ENCODE assay signal across 12 cellular contexts in the genomic region with DNA sequence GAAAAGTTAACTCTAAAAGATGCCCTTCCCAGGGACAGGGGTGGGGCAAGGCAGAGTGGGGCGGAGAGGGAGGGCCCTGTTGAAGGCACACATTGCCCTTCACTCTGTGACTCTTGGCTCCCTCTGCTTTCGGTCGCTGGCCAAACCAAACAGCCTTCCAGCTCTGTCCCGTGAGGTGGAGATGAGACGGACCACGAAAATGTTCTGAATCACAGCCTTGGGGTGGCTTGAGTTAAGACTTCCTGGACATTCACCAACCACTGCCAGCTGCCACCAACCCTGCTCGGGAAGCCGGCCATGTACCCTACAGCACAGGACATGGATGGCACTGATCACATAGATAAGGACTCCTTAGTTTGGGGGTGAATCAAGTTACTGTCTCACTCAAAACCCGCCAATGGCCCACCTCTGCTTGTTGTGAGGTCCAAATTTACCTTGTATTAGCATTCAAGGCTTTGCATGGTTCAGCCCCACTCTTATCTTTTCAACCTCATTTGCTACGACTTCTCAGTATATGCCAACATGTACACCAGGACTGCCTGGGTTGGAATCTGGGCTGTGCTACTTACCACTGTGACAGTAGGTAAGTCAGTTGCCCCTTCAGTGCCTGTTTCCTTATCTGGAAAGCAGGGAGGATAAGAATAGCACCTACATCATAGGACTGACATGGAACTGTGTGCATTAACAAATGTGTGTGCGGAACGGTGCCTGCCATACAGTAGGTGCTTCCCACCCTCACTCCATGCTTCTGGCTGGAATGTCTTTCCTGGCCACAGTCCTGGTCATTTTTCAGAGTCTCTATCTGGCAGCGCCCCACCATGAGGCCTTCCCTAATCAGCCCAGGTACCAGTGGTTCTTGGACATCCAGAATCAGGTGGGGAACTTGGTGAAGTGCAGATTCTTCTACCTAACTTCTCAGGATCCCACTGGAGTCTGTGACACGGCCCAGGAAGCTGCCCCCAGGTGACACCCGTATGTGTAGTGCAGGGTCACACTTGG. TPM values are rescaled to one million over a fixed set of nuclear protein-coding genes. Genes with fewer than 3 reads are reported as not detected.
A peak's percentile ranks its signal among the peaks of the same experiment; 100 is the strongest.
DNase-seq lines count a peak whose midpoint lies in the region; ATAC-seq and TF ChIP-seq lines count a peak whose summit lies in the region.
"Had no signal": no experiment of that assay in that cellular context is flagged by ENCODE, and none has a peak within 500 bp of the region (broad histone marks: within the 10 kb centered on the region; RNA-seq: fewer than 3 reads in every experiment).

No MANE protein-coding gene starts in this region.

- H3K4me3 Mint-ChIP-seq in activated CD8-positive, alpha-beta memory T cell treated with anti-CD3 and anti-CD28 coated beads, Interleukin-2, amount 10 ng/mL, durations not matched to agents 7 days and 5 days: no peak overlapping the region
- H3K4me3 Mint-ChIP-seq in immature natural killer cell (peak overlapping the region in 2 of 5 donors; percentile 52 to 62), neural progenitor cell (no peak overlapping the region)
- H3K4me3 Mint-ChIP-seq in T-helper 2 cell treated with Interferon-gamma antibody and Interleukin-4, amounts not matched to agents 5 μg/mL and 100 μg/mL, for 36 hours: no peak overlapping the region
- H3K4me3 Mint-ChIP-seq: naive B cell had no signal

- peaks cover 29% of the 10 kb centered on the region for H3K36me3 Mint-ChIP-seq in activated CD8-positive, alpha-beta memory T cell treated with anti-CD3 and anti-CD28 coated beads, Interleukin-2, amount 10 ng/mL, durations not matched to agents 7 days and 5 days
- H3K36me3 Mint-ChIP-seq in immature natural killer cell (peaks cover 0 to 28% (median 5%) of the 10 kb centered on the region in 3 donors), neural progenitor cell (peaks cover 32% of the 10 kb centered on the region)
- H3K36me3 Mint-ChIP-seq in T-helper 2 cell treated with Interferon-gamma antibody and Interleukin-4, amounts not matched to agents 5 μg/mL and 100 μg/mL, for 36 hours (ENCODE audit: low read depth): peaks cover 39% of the 10 kb centered on the region
- H3K36me3 Mint-ChIP-seq: naive B cell had no signal

- H3F3A ChIP-seq in neural progenitor cell (ENCODE audit: low read depth): no peaks in the 10 kb centered on the region

- CTCF ChIA-PET in activated CD8-positive, alpha-beta memory T cell treated with anti-CD3 and anti-CD28 coated beads, Interleukin-2, amount 10 ng/mL, durations not matched to agents 7 days and 5 days (lab: Charles Lee): interaction anchor here (0.8 to 14.7 kb wide), 4 partner anchors 19 to 40 kb away, joined by 3 to 270 read pairs (median 7); partner anchors contain the start of gene CFAP58

- no peak overlapping the region for H3K4me3 ChIP-seq in tibial artery
- H3K4me3 ChIP-seq in neural progenitor cell: no peak overlapping the region
- H3K4me3 ChIP-seq: A549, PC-9 had no signal

- H3K9me3 ChIP-seq in tibial artery (no peaks in the 10 kb centered on the region), neural progenitor cell (ENCODE audit: low read depth) (no peaks in the 10 kb centered on the region)
- H3K9me3 ChIP-seq: A549 had no signal

- H4K20me1 ChIP-seq in neural progenitor cell (ENCODE audit: low read depth): no peaks in the 10 kb centered on the region

- no peak overlapping the region for H2AFZ ChIP-seq in neural progenitor cell (replicated peaks)
- H2AFZ ChIP-seq: PC-9 had no signal

- H3K9ac ChIP-seq in neural progenitor cell: no peak overlapping the region

- H3K27me3 Mint-ChIP-seq in activated CD8-positive, alpha-beta memory T cell treated with anti-CD3 and anti-CD28 coated beads, Interleukin-2, amount 10 ng/mL, durations not matched to agents 7 days and 5 days: no peaks in the 10 kb centered on the region
- peaks cover 15 to 79% (median 69%) of the 10 kb centered on the region in 3 donors for H3K27me3 Mint-ChIP-seq in immature natural killer cell (ENCODE audit: low read depth in 3 of 3)
- H3K27me3 Mint-ChIP-seq in neural progenitor cell (ENCODE audit: insufficient read depth, low read depth): peaks cover 2% of the 10 kb centered on the region
- no peaks in the 10 kb centered on the region for H3K27me3 Mint-ChIP-seq in T-helper 2 cell treated with Interferon-gamma antibody and Interleukin-4, amounts not matched to agents 5 μg/mL and 100 μg/mL, for 36 hours (ENCODE audit: low read depth)
- H3K27me3 Mint-ChIP-seq: naive B cell had no signal

- peaks cover 31% of the 10 kb centered on the region for H3K4me1 Mint-ChIP-seq in activated CD8-positive, alpha-beta memory T cell treated with anti-CD3 and anti-CD28 coated beads, Interleukin-2, amount 10 ng/mL, durations not matched to agents 7 days and 5 days
- peaks cover 61 to 71% of the 10 kb centered on the region in 2 donors for H3K4me1 Mint-ChIP-seq in immature natural killer cell
- peaks cover 35% of the 10 kb centered on the region for H3K4me1 Mint-ChIP-seq in neural progenitor cell
- peaks cover 32% of the 10 kb centered on the region for H3K4me1 Mint-ChIP-seq in T-helper 2 cell treated with Interferon-gamma antibody and Interleukin-4, amounts not matched to agents 5 μg/mL and 100 μg/mL, for 36 hours (ENCODE audit: low read depth)

- H3K9me3 Mint-ChIP-seq in activated CD8-positive, alpha-beta memory T cell treated with anti-CD3 and anti-CD28 coated beads, Interleukin-2, amount 10 ng/mL, durations not matched to agents 7 days and 5 days (ENCODE audit: low read depth): no peaks in the 10 kb centered on the region
- H3K9me3 Mint-ChIP-seq in immature natural killer cell: no peaks in the 10 kb centered on the region
- H3K9me3 Mint-ChIP-seq in neural progenitor cell: no peaks in the 10 kb centered on the region
- H3K9me3 Mint-ChIP-seq in T-helper 2 cell treated with Interferon-gamma antibody and Interleukin-4, amounts not matched to agents 5 μg/mL and 100 μg/mL, for 36 hours: no peaks in the 10 kb centered on the region
- H3K9me3 Mint-ChIP-seq: naive B cell had no signal

- H3K4me1 ChIP-seq in tibial artery (peaks cover 6 to 56% (median 44%) of the 10 kb centered on the region in 4 donors), neural progenitor cell (peaks cover 10% of the 10 kb centered on the region)

- no peaks in the 10 kb centered on the region for H3K79me2 ChIP-seq in neural progenitor cell (ENCODE audit: low read depth)

- intact Hi-C loops in tibial artery (cut with DNase I; ENCODE audit: low total_unique reads): no loop called here

- ATAC-seq in activated CD8-positive, alpha-beta memory T cell treated with anti-CD3 and anti-CD28 coated beads, Interleukin-2, amount 10 ng/mL, durations not matched to agents 7 days and 5 days: no peak
- ATAC-seq: A549 had no signal

- peaks cover 24 to 40% (median 36%) of the 10 kb centered on the region in 3 donors for H3K36me3 ChIP-seq in tibial artery
- no peaks in the 10 kb centered on the region for H3K36me3 ChIP-seq in neural progenitor cell

- peak overlapping the region; percentile 79 to 82 for H3K27ac ChIP-seq in tibial artery
- H3K27ac ChIP-seq in neural progenitor cell: no peak overlapping the region
- H3K27ac ChIP-seq: PC-9 had no signal

- no peak overlapping the region for H3K27ac Mint-ChIP-seq in activated CD8-positive, alpha-beta memory T cell treated with anti-CD3 and anti-CD28 coated beads, Interleukin-2, amount 10 ng/mL, durations not matched to agents 7 days and 5 days
- H3K27ac Mint-ChIP-seq in immature natural killer cell (peak overlapping the region; percentile 12 to 76 (median 27)), neural progenitor cell (no peak overlapping the region)
- H3K27ac Mint-ChIP-seq in T-helper 2 cell treated with Interferon-gamma antibody and Interleukin-4, amounts not matched to agents 5 μg/mL and 100 μg/mL, for 36 hours: no peak overlapping the region

- peak; percentile 48 for DNase-seq in activated CD8-positive, alpha-beta memory T cell treated with anti-CD3 and anti-CD28 coated beads for 24 hours
- DNase-seq in activated CD8-positive, alpha-beta memory T cell treated with anti-CD3 and anti-CD28 coated beads, Interleukin-2, amount 10 ng/mL, durations not matched to agents 7 days and 5 days: no peak
- peak; percentile 77 for DNase-seq in brain pericyte (ENCODE audit: low read depth, low spot score)
- no peak for DNase-seq in immature natural killer cell
- DNase-seq in tibial artery: peak; percentile 93 to 97
- no peak for DNase-seq in NCI-H524 treated with DMSO at 0.1 percent for 48 hours (lab: John Stamatoyannopoulos, UW)
- DNase-seq in neural progenitor cell (ENCODE audit: low spot score): no peak
- DNase-seq in T-helper 2 cell treated with Interferon-gamma antibody and Interleukin-4, amounts not matched to agents 5 μg/mL and 100 μg/mL, for 36 hours (ENCODE audit: low spot score): no peak
- DNase-seq: Karpas-422, naive B cell, PC-9 had no signal

- no peak for TF ChIP-seq CTCF in tibial artery (IDR thresholded peaks at IDR 0.05)
- TF ChIP-seq CTCF in neural progenitor cell (IDR thresholded peaks at IDR 0.05): no peak

- no peak overlapping the region for H3K4me2 ChIP-seq in neural progenitor cell
- H3K4me2 ChIP-seq: A549, PC-9 had no signal

- no peaks in the 10 kb centered on the region for H3K27me3 ChIP-seq in tibial artery
- H3K27me3 ChIP-seq in neural progenitor cell: no peaks in the 10 kb centered on the region

RNA-seq across cellular contexts. Expression of gene ITPRIP, which starts 28.0 kb away (rescaled TPM):
- total RNA-seq in activated CD8-positive, alpha-beta memory T cell treated with anti-CD3 and anti-CD28 coated beads, Interleukin-2, amount 10 ng/mL, durations not matched to agents 7 days and 5 days: 10 to 100 TPM; 21.6 to 21.9 TPM
- polyA plus RNA-seq in immature natural killer cell: 10 to 100 TPM; 37.0 to 67.8 (median 53.3) TPM
- 1.6 and 4.4 TPM in 2 replicates for total RNA-seq in neural progenitor cell (ENCODE audit: low replicate concordance)

RNA-seq across cellular contexts. Expression of gene GSTO2, which starts 41.3 kb away (rescaled TPM):
- 1 to 10 TPM in 1 of 2 experiments, under 1 TPM in 1; 0.96 to 1.3 TPM for total RNA-seq in activated CD8-positive, alpha-beta memory T cell treated with anti-CD3 and anti-CD28 coated beads, Interleukin-2, amount 10 ng/mL, durations not matched to agents 7 days and 5 days
- 1 to 10 TPM in 1 of 3 donors, under 1 TPM in 2; 0.16 to 1.6 (median 0.85) TPM for polyA plus RNA-seq in immature natural killer cell
- 4.9 and 7.6 TPM in 2 replicates for total RNA-seq in neural progenitor cell (ENCODE audit: low replicate concordance)

RNA-seq across cellular contexts. Expression of gene CFAP58, which starts 43.4 kb away (rescaled TPM):
- under 1 TPM; 0.56 to 0.64 TPM for total RNA-seq in activated CD8-positive, alpha-beta memory T cell treated with anti-CD3 and anti-CD28 coated beads, Interleukin-2, amount 10 ng/mL, durations not matched to agents 7 days and 5 days
- polyA plus RNA-seq in immature natural killer cell: not detected
- total RNA-seq in neural progenitor cell (ENCODE audit: low replicate concordance): 0.53 and 1.7 TPM in 2 replicates

RNA-seq across cellular contexts. Expression of gene GSTO1, which starts 55.6 kb away (rescaled TPM):
- total RNA-seq in activated CD8-positive, alpha-beta memory T cell treated with anti-CD3 and anti-CD28 coated beads, Interleukin-2, amount 10 ng/mL, durations not matched to agents 7 days and 5 days: 100 to 1,000 TPM; 128 to 161 TPM
- polyA plus RNA-seq in immature natural killer cell: 100 to 1,000 TPM; 162 to 223 (median 166) TPM
- total RNA-seq in neural progenitor cell (ENCODE audit: low replicate concordance): 37.2 and 48.6 TPM in 2 replicates

Comparison
In these comparisons a context has a peak if more than half of its experiments do, and no peak if none do; other contexts are left out.
1. DNase-seq: peak in activated CD8-positive, alpha-beta memory T cell treated with anti-CD3 and anti-CD28 coated beads for 24 hours (single experiment), brain pericyte (single experiment) and tibial artery (2 of 2); none in activated CD8-positive, alpha-beta memory T cell treated with anti-CD3 and anti-CD28 coated beads, Interleukin-2, amount 10 ng/mL, durations not matched to agents 7 days and 5 days (single experiment), immature natural killer cell (0 of 3), NCI-H524 treated with DMSO at 0.1 percent for 48 hours (single experiment), neural progenitor cell (single experiment) and T-helper 2 cell treated with Interferon-gamma antibody and Interleukin-4, amounts not matched to agents 5 μg/mL and 100 μg/mL, for 36 hours (single experiment).
2. H3K27ac Mint-ChIP-seq: peak in immature natural killer cell (6 of 6); none in activated CD8-positive, alpha-beta memory T cell treated with anti-CD3 and anti-CD28 coated beads, Interleukin-2, amount 10 ng/mL, durations not matched to agents 7 days and 5 days (single experiment), neural progenitor cell (single experiment) and T-helper 2 cell treated with Interferon-gamma antibody and Interleukin-4, amounts not matched to agents 5 μg/mL and 100 μg/mL, for 36 hours (single experiment).